In genomic region chr3:177452487-177452886, GRCh38 we compare ENCODE assay signal across 10 cellular contexts.
DNase-seq lines count a peak whose midpoint lies in the region; ATAC-seq, FAIRE-seq and TF ChIP-seq lines count a peak whose summit lies in the region.
"Had no signal": no experiment of that assay in that cellular context is flagged by ENCODE, and none has a peak within 500 bp of the region (broad histone marks: within the 10 kb centered on the region; RNA-seq: fewer than 3 reads in every experiment).

No MANE protein-coding gene starts in this region.

- FAIRE-seq in RCC 7860 (lab: Jason Lieb, UNC) (peak; percentile 65), D721Med (lab: Jason Lieb, UNC) (no peak)

- no peak for ATAC-seq in GM21528 (IDR thresholded peaks at IDR 0.05; ENCODE audit: low FRiP score, unreplicated experiment)

- DNase-seq in EL (peak; percentile 85), RCC 7860 (ENCODE audit: low spot score) (peak; percentile 86), fibroblast of gingiva (ENCODE audit: low read depth) (peak; percentile 76), pulmonary artery endothelial cell (ENCODE audit: low read depth, low spot score) (peak; percentile 50), D721Med (ENCODE audit: insufficient read length, low spot score) (no peak), cerebellar cortex (ENCODE audit: low spot score) (no peak)
- no peak for DNase-seq in activated naive CD4-positive, alpha-beta T cell (lab: John Stamatoyannopoulos, UW)
- DNase-seq: activated CD4-positive, alpha-beta T cell treated with anti-CD3 and anti-CD28 coated beads, Interleukin-2, amount 50 U/mL, for 48 hours; NCI-H526 treated with DMSO at 0.1 percent for 48 hours had no signal

- TF ChIP-seq CTCF in D721Med (IDR thresholded peaks at IDR 0.05; ENCODE audit: insufficient read depth, missing control alignments), result no peak

Comparison
In these comparisons a context has a peak if more than half of its experiments do, and no peak if none do; other contexts are left out.
1. DNase-seq: peak in EL (single experiment), RCC 7860 (single experiment), fibroblast of gingiva (single experiment) and pulmonary artery endothelial cell (single experiment); none in activated naive CD4-positive, alpha-beta T cell (0 of 4), D721Med (single experiment) and cerebellar cortex (single experiment).